1 cellular context compared by ENCODE assay signal in the genomic region with DNA sequence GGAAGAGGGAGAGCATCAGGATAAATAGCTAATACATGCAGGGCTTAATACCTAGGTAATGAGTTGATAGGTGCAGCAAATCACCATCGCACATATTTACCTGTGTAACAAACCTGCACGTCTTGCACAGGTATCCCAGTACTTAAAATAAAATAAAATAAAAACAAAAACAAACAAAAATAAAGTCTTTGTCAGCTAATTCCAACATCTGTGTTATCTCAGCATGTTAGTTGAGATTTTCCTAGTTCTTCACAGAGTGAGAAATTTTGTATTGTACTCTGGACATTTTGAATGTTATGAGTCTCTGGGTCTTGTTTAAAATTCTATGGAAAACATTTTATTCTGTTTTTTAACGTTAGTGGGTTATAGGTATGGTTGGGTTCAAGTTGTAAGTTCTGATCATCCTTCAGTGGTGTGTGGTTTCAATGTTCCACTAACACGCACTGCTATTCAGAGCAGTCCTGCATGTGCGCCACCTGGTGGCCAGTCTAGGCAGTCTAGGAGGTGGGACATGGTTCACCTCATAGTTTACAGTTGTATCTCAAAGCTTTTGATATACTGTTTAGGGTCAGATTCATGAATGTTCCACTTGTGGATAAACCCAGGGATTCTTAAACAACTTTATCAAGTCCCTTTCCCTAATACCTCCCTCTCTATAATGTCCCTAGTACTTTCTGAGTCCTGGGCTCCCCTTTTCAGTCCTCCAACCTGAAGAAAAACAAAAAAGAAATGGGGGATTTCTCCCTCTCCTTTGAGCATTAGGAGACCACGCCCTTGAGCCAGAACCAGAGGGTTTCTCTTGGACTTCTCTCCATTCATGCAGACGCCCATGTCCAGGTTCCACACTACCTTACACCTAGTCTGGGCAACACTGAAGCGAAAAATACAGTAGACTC.
TF ChIP-seq lines count a peak whose summit lies in the region.

No MANE protein-coding gene starts in this region.

TF ChIP-seq in K562, 482 proteins besides CTCF, POLR2A, EP300 and RAD21 (continued from another document):
- TF ChIP-seq CHD7 (IDR thresholded peaks at IDR 0.05; ENCODE audit: low read depth, low read length) (no peak), RB1 (IDR thresholded peaks at IDR 0.05; ENCODE audit: low read depth) (peak; percentile 39; the same call in 1 of the 2 replicates), SIN3A (IDR thresholded peaks at IDR 0.05; ENCODE audit: borderline replicate concordance in 2 of 2, control insufficient read depth in 1 of 2, low read depth in 2 of 2, low read length in 2 of 2) (no peak), SMC3 (conservative IDR thresholded peaks at IDR 0.05; ENCODE audit: insufficient read depth, low read depth, low read length) (peak; percentile 96), KLF16 (IDR thresholded peaks at IDR 0.05) (0 out of 2 replicates have a peak, but pooled peaks have one; percentile 49), FUS (optimal IDR thresholded peaks at IDR 0.05; ENCODE audit: low read depth, low read length) (no peak), CXXC5 (CRISPR knock-in tag; IDR thresholded peaks at IDR 0.05) (0 out of 2 replicates have a peak, but pooled peaks have one; percentile 23), STAG1 (CRISPR knock-in tag; IDR thresholded peaks at IDR 0.05; ENCODE audit: borderline replicate concordance) (peak; percentile 31; the same call in 1 of the 2 replicates), HIVEP1 (CRISPR knock-in tag; IDR thresholded peaks at IDR 0.05) (no peak), CBX8 (IDR thresholded peaks at IDR 0.05; ENCODE audit: borderline replicate concordance, extremely low read depth, low read depth, low read length, poor library complexity, severe bottlenecking) (no peak), CBFA2T3 (IDR thresholded peaks at IDR 0.05) (no peak), MLX (CRISPR knock-in tag; conservative IDR thresholded peaks at IDR 0.05) (no peak), ZBTB26 (CRISPR knock-in tag; IDR thresholded peaks at IDR 0.05) (no peak), PYGO2 (tag; IDR thresholded peaks at IDR 0.05) (no peak), KAT7 (CRISPR knock-in tag; IDR thresholded peaks at IDR 0.05; ENCODE audit: borderline replicate concordance) (no peak), E2F5 (CRISPR knock-in tag; IDR thresholded peaks at IDR 0.05) (no peak), ZNF75A (CRISPR knock-in tag; IDR thresholded peaks at IDR 0.05) (no peak), ZNF316 (IDR thresholded peaks at IDR 0.05) (peak; percentile 80), SRSF3 (IDR thresholded peaks at IDR 0.05; ENCODE audit: insufficient read depth, low read length) (no peak), C11orf30 (IDR thresholded peaks at IDR 0.05; ENCODE audit: low read depth) (peak; percentile 37; the same call in 1 of the 2 replicates), XRCC5 (IDR thresholded peaks at IDR 0.05; ENCODE audit: low read depth, low read length) (0 out of 2 replicates have a peak, but pooled peaks have one; percentile 65), HOXB6 (CRISPR knock-in tag; IDR thresholded peaks at IDR 0.05; ENCODE audit: borderline replicate concordance) (no peak)
- TF ChIP-seq, protein P1, sequence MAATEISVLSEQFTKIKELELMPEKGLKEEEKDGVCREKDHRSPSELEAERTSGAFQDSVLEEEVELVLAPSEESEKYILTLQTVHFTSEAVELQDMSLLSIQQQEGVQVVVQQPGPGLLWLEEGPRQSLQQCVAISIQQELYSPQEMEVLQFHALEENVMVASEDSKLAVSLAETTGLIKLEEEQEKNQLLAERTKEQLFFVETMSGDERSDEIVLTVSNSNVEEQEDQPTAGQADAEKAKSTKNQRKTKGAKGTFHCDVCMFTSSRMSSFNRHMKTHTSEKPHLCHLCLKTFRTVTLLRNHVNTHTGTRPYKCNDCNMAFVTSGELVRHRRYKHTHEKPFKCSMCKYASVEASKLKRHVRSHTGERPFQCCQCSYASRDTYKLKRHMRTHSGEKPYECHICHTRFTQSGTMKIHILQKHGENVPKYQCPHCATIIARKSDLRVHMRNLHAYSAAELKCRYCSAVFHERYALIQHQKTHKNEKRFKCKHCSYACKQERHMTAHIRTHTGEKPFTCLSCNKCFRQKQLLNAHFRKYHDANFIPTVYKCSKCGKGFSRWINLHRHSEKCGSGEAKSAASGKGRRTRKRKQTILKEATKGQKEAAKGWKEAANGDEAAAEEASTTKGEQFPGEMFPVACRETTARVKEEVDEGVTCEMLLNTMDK (IDR thresholded peaks at IDR 0.05; ENCODE audit: borderline replicate concordance, insufficient read depth, low read depth, low read length, poor library complexity, severe bottlenecking): peak; percentile 48
- TF ChIP-seq, protein P2, sequence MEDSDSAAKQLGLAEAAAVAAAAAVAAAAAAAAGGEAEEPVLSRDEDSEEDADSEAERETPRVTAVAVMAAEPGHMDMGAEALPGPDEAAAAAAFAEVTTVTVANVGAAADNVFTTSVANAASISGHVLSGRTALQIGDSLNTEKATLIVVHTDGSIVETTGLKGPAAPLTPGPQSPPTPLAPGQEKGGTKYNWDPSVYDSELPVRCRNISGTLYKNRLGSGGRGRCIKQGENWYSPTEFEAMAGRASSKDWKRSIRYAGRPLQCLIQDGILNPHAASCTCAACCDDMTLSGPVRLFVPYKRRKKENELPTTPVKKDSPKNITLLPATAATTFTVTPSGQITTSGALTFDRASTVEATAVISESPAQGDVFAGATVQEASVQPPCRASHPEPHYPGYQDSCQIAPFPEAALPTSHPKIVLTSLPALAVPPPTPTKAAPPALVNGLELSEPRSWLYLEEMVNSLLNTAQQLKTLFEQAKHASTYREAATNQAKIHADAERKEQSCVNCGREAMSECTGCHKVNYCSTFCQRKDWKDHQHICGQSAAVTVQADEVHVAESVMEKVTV (CRISPR knock-in tag; IDR thresholded peaks at IDR 0.05): 0 out of 2 replicates have a peak, but pooled peaks have one; percentile 40
- TF ChIP-seq, protein P3, sequence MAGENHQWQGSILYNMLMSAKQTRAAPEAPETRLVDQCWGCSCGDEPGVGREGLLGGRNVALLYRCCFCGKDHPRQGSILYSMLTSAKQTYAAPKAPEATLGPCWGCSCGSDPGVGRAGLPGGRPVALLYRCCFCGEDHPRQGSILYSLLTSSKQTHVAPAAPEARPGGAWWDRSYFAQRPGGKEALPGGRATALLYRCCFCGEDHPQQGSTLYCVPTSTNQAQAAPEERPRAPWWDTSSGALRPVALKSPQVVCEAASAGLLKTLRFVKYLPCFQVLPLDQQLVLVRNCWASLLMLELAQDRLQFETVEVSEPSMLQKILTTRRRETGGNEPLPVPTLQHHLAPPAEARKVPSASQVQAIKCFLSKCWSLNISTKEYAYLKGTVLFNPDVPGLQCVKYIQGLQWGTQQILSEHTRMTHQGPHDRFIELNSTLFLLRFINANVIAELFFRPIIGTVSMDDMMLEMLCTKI (IDR thresholded peaks at IDR 0.05; ENCODE audit: partially characterized antibody): no peak
